ENCODE assay signal across 24 cellular contexts in genomic region chr21:34335316-34335715, GRCh38. TPM values are rescaled to one million over a fixed set of nuclear protein-coding genes. Genes with fewer than 3 reads are reported as not detected.
A peak's percentile ranks its signal among the peaks of the same experiment; 100 is the strongest.
DNase-seq lines count a peak whose midpoint lies in the region; ATAC-seq and TF ChIP-seq lines count a peak whose summit lies in the region.
"Had no signal": no experiment of that assay in that cellular context is flagged by ENCODE, and none has a peak within 500 bp of the region (broad histone marks: within the 10 kb centered on the region; RNA-seq: fewer than 3 reads in every experiment).

No MANE protein-coding gene starts in this region.

- H3K9me1 ChIP-seq in IMR-90 (ENCODE audit: insufficient read depth, low read length) = peaks cover 11% of the 10 kb centered on the region

- ATAC-seq in IMR-90 (ENCODE audit: low read depth) (no peak), SK-N-SH treated with all-trans-retinoic acid at 6 μM for 48 hours (peak; percentile 51)
- ATAC-seq: A549; GM12878; heart left ventricle; stimulated activated naive B cell treated with anti-CD40 and anti-IgM and Interleukin-4, amounts not matched to agents 10 μg/mL and 1 μg/mL and 100 μg/mL, for 72 hours; upper lobe of right lung had no signal

- peak overlapping the region; percentile 77 for H3K4ac ChIP-seq in IMR-90 (ENCODE audit: low read depth, low read length)

- no peaks in the 10 kb centered on the region for H3K36me3 ChIP-seq in IMR-90 (ENCODE audit: control insufficient read depth, insufficient read depth, low read length)
- H3K36me3 ChIP-seq in Caco-2 (ENCODE audit: control insufficient read depth, insufficient read depth, low read length) = no peaks in the 10 kb centered on the region
- H3K36me3 ChIP-seq: esophagus muscularis mucosa, heart left ventricle, upper lobe of right lung had no signal

- H3K9me3 ChIP-seq in IMR-90 (ENCODE audit: control insufficient read depth, insufficient read depth, low read length) (no peaks in the 10 kb centered on the region), Caco-2 (no peaks in the 10 kb centered on the region)
- H3K9me3 ChIP-seq: A549, esophagus muscularis mucosa, heart left ventricle, upper lobe of right lung had no signal

- no peak overlapping the region; a peak in 2 of 4 replicates for H4K8ac ChIP-seq in IMR-90 (ENCODE audit: low read depth in 2 of 2, low read length in 2 of 2)

- TF ChIP-seq RAD21 in IMR-90 (IDR thresholded peaks at IDR 0.05; ENCODE audit: low read length) = no peak

- no peaks in the 10 kb centered on the region for H3K79me1 ChIP-seq in IMR-90 (ENCODE audit: low read depth in 1 of 2, low read length in 2 of 2)

- peaks cover 36% of the 10 kb centered on the region for H3K4me1 ChIP-seq in IMR-90 (ENCODE audit: control insufficient read depth, insufficient read depth, low read length)
- no peaks in the 10 kb centered on the region for H3K4me1 ChIP-seq in Caco-2
- H3K4me1 ChIP-seq: A549, upper lobe of right lung had no signal

- H3K27me3 ChIP-seq in IMR-90 (ENCODE audit: control insufficient read depth, insufficient read depth, low read length) (no peaks in the 10 kb centered on the region; the same call in 1 of the 2 replicates), Caco-2 (replicated peaks; ENCODE audit: control insufficient read depth, insufficient read depth, low read length) (no peaks in the 10 kb centered on the region)
- H3K27me3 ChIP-seq: dorsolateral prefrontal cortex, esophagus muscularis mucosa, heart left ventricle, upper lobe of right lung had no signal

- H3K4me3 ChIP-seq in IMR-90 (ENCODE audit: insufficient read depth, low read depth, low read length) (no peak overlapping the region), Caco-2 (ENCODE audit: low read depth, low read length) (no peak overlapping the region)
- H3K4me3 ChIP-seq: A549, dorsolateral prefrontal cortex, esophagus muscularis mucosa, GM12878, heart left ventricle, upper lobe of right lung had no signal

- no peak overlapping the region for H3K23ac ChIP-seq in IMR-90 (ENCODE audit: low read depth, low read length)

- no peaks in the 10 kb centered on the region for H3K27me3 Mint-ChIP-seq in Caco-2 (ENCODE audit: insufficient read depth, unreplicated experiment)
- H3K27me3 Mint-ChIP-seq: activated naive CD8-positive, alpha-beta T cell had no signal

- peak overlapping the region; percentile 76; the same call in 1 of the 2 replicates for H2AK5ac ChIP-seq in IMR-90 (ENCODE audit: low read depth, low read length)

- H3K18ac ChIP-seq in IMR-90 (ENCODE audit: low read depth, low read length) = peak overlapping the region; percentile 66; the same call in 1 of the 2 replicates

- no peaks in the 10 kb centered on the region for H4K20me1 ChIP-seq in IMR-90 (ENCODE audit: insufficient read depth, low read length)

- intact Hi-C loops in IMR-90 (cut with micrococcal nuclease) (no loop called here), Caco-2 (cut with micrococcal nuclease; ENCODE audit: unreplicated experiment) (no loop called here)

- no peak overlapping the region for H3K27ac Mint-ChIP-seq in Caco-2 (ENCODE audit: unreplicated experiment)
- H3K27ac Mint-ChIP-seq: activated naive CD8-positive, alpha-beta T cell; activated T-cell treated with anti-CD3 and anti-CD28 coated beads, Interleukin-2, amount 50 U/mL, for 24 hours; CD8-positive, alpha-beta memory T cell; IgD-negative memory B cell; nephron; stimulated activated naive B cell treated with anti-CD40 and anti-IgM and Interleukin-4, amounts not matched to agents 10 μg/mL and 1 μg/mL and 100 μg/mL, for 72 hours had no signal

- H2AK9ac ChIP-seq in IMR-90 (replicated peaks; ENCODE audit: low read depth, low read length, poor library complexity) = no peak overlapping the region

- H3K9me3 Mint-ChIP-seq in Caco-2 (ENCODE audit: unreplicated experiment) = no peaks in the 10 kb centered on the region
- H3K9me3 Mint-ChIP-seq: activated T-cell treated with anti-CD3 and anti-CD28 coated beads, Interleukin-2, amount 50 U/mL, for 24 hours; CD8-positive, alpha-beta memory T cell; IgD-negative memory B cell; nephron; stimulated activated naive B cell treated with anti-CD40 and anti-IgM and Interleukin-4, amounts not matched to agents 10 μg/mL and 1 μg/mL and 100 μg/mL, for 72 hours had no signal

- no peak for TF ChIP-seq POLR2A in IMR-90 (IDR thresholded peaks at IDR 0.05; ENCODE audit: low read depth, low read length)

- no peak overlapping the region for H3K56ac ChIP-seq in IMR-90 (ENCODE audit: extremely low read depth, insufficient read depth, low read length)

- BruUV-seq in IMR-90 (replicated peaks; lab: Mats Ljungman, UMichigan) (no TSS peak), Caco-2 (replicated peaks; lab: Mats Ljungman, UMichigan) (no TSS peak)

- no peaks in the 10 kb centered on the region for H3K36me3 Mint-ChIP-seq in Caco-2 (ENCODE audit: insufficient read depth, unreplicated experiment)
- H3K36me3 Mint-ChIP-seq: activated naive CD8-positive, alpha-beta T cell; CD8-positive, alpha-beta memory T cell; IgD-negative memory B cell; stimulated activated naive B cell treated with anti-CD40 and anti-IgM and Interleukin-4, amounts not matched to agents 10 μg/mL and 1 μg/mL and 100 μg/mL, for 72 hours had no signal

- peak overlapping the region; percentile 61 for H2BK20ac ChIP-seq in IMR-90 (ENCODE audit: low read depth, low read length)

- no peak overlapping the region for H2AFZ ChIP-seq in IMR-90 (replicated peaks; ENCODE audit: low read length, poor library complexity)

- POLR2A ChIA-PET in IMR-90 (lab: Charles Lee; ENCODE audit: unreplicated experiment) = no interaction called here
- POLR2A ChIA-PET in Caco-2 (lab: Charles Lee) = interaction anchor here (0.6 kb wide), 1 partner anchor 12 kb away, joined by 3 read pairs; no protein-coding TSS in a partner anchor

- peak overlapping the region; percentile 29 for H2BK5ac ChIP-seq in IMR-90 (ENCODE audit: low read depth, low read length, poor library complexity, severe bottlenecking)

- dilution Hi-C loops in IMR-90 (cut with HindIII; ENCODE audit: low sequenced_read_pairs, unreplicated experiment) = no loop called here

- H2BK15ac ChIP-seq in IMR-90 (ENCODE audit: low read depth, low read length) = peak overlapping the region; percentile 45; the same call in 2 of the 3 replicates

- peak overlapping the region; percentile 53; the same call in 1 of the 2 replicates for H4K5ac ChIP-seq in IMR-90 (ENCODE audit: low read depth, low read length)

- no peak for TF ChIP-seq CTCF in AG09319 (IDR thresholded peaks at IDR 0.05; ENCODE audit: low read depth, low read length)
- TF ChIP-seq CTCF in IMR-90 (conservative IDR thresholded peaks at IDR 0.05; ENCODE audit: low read depth, low read length) = no peak
- no peak for TF ChIP-seq CTCF in Caco-2 (IDR thresholded peaks at IDR 0.05; ENCODE audit: insufficient read depth in 1 of 2, low read depth in 1 of 2, low read length in 1 of 2, severe bottlenecking in 1 of 2, unreplicated experiment in 1 of 2)

- peak; percentile 67 for DNase-seq in AG09319 (ENCODE audit: extremely low read depth, low read depth)
- no peak for DNase-seq in IMR-90
- peak; percentile 40 for DNase-seq in medulla oblongata (ENCODE audit: extremely low spot score)
- DNase-seq in Caco-2 = no peak
- DNase-seq in EL = no peak
- no peak for DNase-seq in SW 1271 (lab: John Stamatoyannopoulos, UW)
- no peak for DNase-seq in activated naive CD4-positive, alpha-beta T cell treated with Interleukin-2 at 50 U/mL for 16 hours
- DNase-seq: activated CD4-positive, alpha-beta T cell treated with anti-CD3 and anti-CD28 coated beads, Interleukin-2, amount 50 U/mL, for 4 hours; activated T-cell treated with anti-CD3 and anti-CD28 coated beads, Interleukin-2, amount 50 U/mL, for 24 hours; CD8-positive, alpha-beta memory T cell; dorsolateral prefrontal cortex; heart left ventricle; RPMI8226; stimulated activated naive B cell treated with anti-CD40 and anti-IgM and Interleukin-4, amounts not matched to agents 10 μg/mL and 1 μg/mL and 100 μg/mL, for 72 hours; upper lobe of right lung had no signal

- H4K91ac ChIP-seq in IMR-90 (ENCODE audit: insufficient read depth, low read depth, low read length) = peak overlapping the region; percentile 60; the same call in 1 of the 2 replicates

- H3K4me1 Mint-ChIP-seq in Caco-2 (ENCODE audit: low read depth, unreplicated experiment) = no peaks in the 10 kb centered on the region
- H3K4me1 Mint-ChIP-seq: IgD-negative memory B cell; stimulated activated naive B cell treated with anti-CD40 and anti-IgM and Interleukin-4, amounts not matched to agents 10 μg/mL and 1 μg/mL and 100 μg/mL, for 72 hours had no signal

- in situ Hi-C loops in IMR-90 (cut with MboI; ENCODE audit: low sequenced_read_pairs) = no loop called here

- CTCF ChIA-PET in IMR-90 (lab: Yijun Ruan, JAX) (no interaction called here), Caco-2 (lab: Charles Lee) (no interaction called here)

- H3K27ac ChIP-seq in IMR-90 (ENCODE audit: insufficient read depth, low read length) = no peak overlapping the region
- H3K27ac ChIP-seq: A549, esophagus muscularis mucosa, heart left ventricle, upper lobe of right lung had no signal

- WGBS in IMR-90 (ENCODE audit: extremely low coverage in 2 of 2, insufficient read length in 1 of 2), 2 experiments = 71% methylated on average over 2 of the region's 6 CpGs; no CpG with 5 or more reads in 1 of the 2 experiments

- H2BK120ac ChIP-seq in IMR-90 (ENCODE audit: low read depth, low read length) = peak overlapping the region; percentile 60

- H3K14ac ChIP-seq in IMR-90 (replicated peaks; ENCODE audit: low read depth, low read length) = peak overlapping the region; percentile 13; the same call in 1 of the 2 replicates

- H3K4me3 Mint-ChIP-seq in Caco-2 (ENCODE audit: unreplicated experiment) = no peak overlapping the region
- H3K4me3 Mint-ChIP-seq: activated naive CD8-positive, alpha-beta T cell; activated T-cell treated with anti-CD3 and anti-CD28 coated beads, Interleukin-2, amount 50 U/mL, for 24 hours; CD8-positive, alpha-beta memory T cell; IgD-negative memory B cell; nephron; stimulated activated naive B cell treated with anti-CD40 and anti-IgM and Interleukin-4, amounts not matched to agents 10 μg/mL and 1 μg/mL and 100 μg/mL, for 72 hours had no signal

- no peak overlapping the region for H3K4me2 ChIP-seq in IMR-90 (ENCODE audit: low read depth, low read length)
- H3K4me2 ChIP-seq: A549 had no signal

- no peak overlapping the region for H3K9ac ChIP-seq in IMR-90 (ENCODE audit: low read depth, low read length)

TF ChIP-seq in IMR-90, 13 proteins besides CTCF, POLR2A, EP300 and RAD21 (continues in another document):
- TF ChIP-seq FOS (IDR thresholded peaks at IDR 0.05; ENCODE audit: low read depth, low read length) = no peak

TF ChIP-seq in SK-N-SH treated with all-trans-retinoic acid at 6 μM for 48 hours, 23 proteins besides CTCF, POLR2A, EP300 and RAD21 (continues in another document):
- no peak for TF ChIP-seq TOX (CRISPR knock-in tag; IDR thresholded peaks at IDR 0.05; ENCODE audit: borderline replicate concordance)

RNA-seq across cellular contexts. Expression of gene KCNE2, which starts 28.5 kb away (rescaled TPM):
- total RNA-seq in IMR-90 (2012; rRNA removed) = not detected in 2 replicates
- polyA plus RNA-seq in IMR-90 (2012; rRNA removed) = not detected in 2 replicates
- not detected in 2 replicates for polyA plus RNA-seq in IMR-90 (2012; cell fraction: cytosol; rRNA removed)
- not detected in 2 replicates for polyA plus RNA-seq in IMR-90 (2012; cell fraction: nucleus; rRNA removed; ENCODE audit: low replicate concordance)
- total RNA-seq in Caco-2 (2022) = not detected in 2 replicates
- total RNA-seq: bronchial epithelial cell; CD8-positive, alpha-beta memory T cell; GM12878; heart left ventricle; lung microvascular endothelial cell had no signal
- polyA plus RNA-seq: A549; CD8-positive, alpha-beta memory T cell; GM12878; IgD-negative memory B cell had no signal

RNA-seq across cellular contexts. Expression of gene SMIM11, which starts 40.0 kb away (rescaled TPM):
- total RNA-seq in IMR-90 (2012; rRNA removed) (6.9 and 8.8 TPM in 2 replicates), Caco-2 (2022) (1.3 and 17.2 TPM in 2 replicates)
- polyA plus RNA-seq in IMR-90 (2012; rRNA removed) = 2.6 and 3.6 TPM in 2 replicates
- polyA plus RNA-seq in IMR-90 (2012; cell fraction: cytosol; rRNA removed) = 2.9 and 8.4 TPM in 2 replicates
- 1.1 and 5.4 TPM in 2 replicates for polyA plus RNA-seq in IMR-90 (2012; cell fraction: nucleus; rRNA removed; ENCODE audit: low replicate concordance)

Comparison
In these comparisons a context has a peak if more than half of its experiments do, and no peak if none do; other contexts are left out.
1. DNase-seq: peak in AG09319 (single experiment) and medulla oblongata (single experiment); none in IMR-90 (single experiment), Caco-2 (0 of 2), EL (single experiment), SW 1271 (0 of 2) and activated naive CD4-positive, alpha-beta T cell treated with Interleukin-2 at 50 U/mL for 16 hours (single experiment).